30 cellular contexts compared by ENCODE assay signal in genomic region chr5:170200876-170201275, GRCh38. TPM values are rescaled to one million over a fixed set of nuclear protein-coding genes. Genes with fewer than 3 reads are reported as not detected.
"Had no signal": no experiment of that assay in that cellular context is flagged by ENCODE, and none has a peak within 500 bp of the region (broad histone marks: within the 10 kb centered on the region; RNA-seq: fewer than 3 reads in every experiment).

No MANE protein-coding gene starts in this region.

- DNase-seq: activated CD4-positive, alpha-beta T cell treated with anti-CD3 and anti-CD28 coated beads, Interleukin-2, amount 10 ng/mL, durations not matched to agents 7 days and 5 days; activated CD8-positive, alpha-beta memory T cell treated with anti-CD3 and anti-CD28 coated beads, Interleukin-2, amount 50 U/mL, for 4 hours; activated CD8-positive, alpha-beta T cell treated with anti-CD3 and anti-CD28 coated beads, Interleukin-2, amount 10 ng/mL, durations not matched to agents 7 days and 5 days; activated effector memory CD4-positive, alpha-beta T cell treated with Interleukin-2 at 50 U/mL for 16 hours; activated naive CD4-positive, alpha-beta T cell treated with anti-CD3 and anti-CD28 coated beads, Interleukin-2, amount 10 ng/mL, durations not matched to agents 7 days and 5 days; activated naive CD8-positive, alpha-beta T cell treated with anti-CD3 and anti-CD28 coated beads, Interleukin-2, amount 50 U/mL, for 24 hours; activated T-cell treated with anti-CD3 and anti-CD28 coated beads, Interleukin-2, amount 50 U/mL, for 4 hours; aorta; brain microvascular endothelial cell; heart left ventricle; left ventricle myocardium inferior; pancreas; right lobe of liver; small intestine; stimulated activated CD4-positive, alpha-beta T cell treated with anti-CD3 and anti-CD28 coated beads, Interleukin-15, amount 100 ng/mL, for 24 hours; stimulated activated CD4-positive, alpha-beta T cell treated with anti-CD3 and anti-CD28 coated beads, Interleukin-2, amount 100 ng/mL, for 48 hours; stomach; SW 1271; upper lobe of left lung had no signal

- H3K9me3 ChIP-seq: gastroesophageal sphincter, heart left ventricle, left ventricle myocardium inferior, neutrophil, pancreas, right lobe of liver, stomach, thoracic aorta, upper lobe of left lung had no signal

- H3K36me3 ChIP-seq: brain microvascular endothelial cell, gastroesophageal sphincter, heart left ventricle, left ventricle myocardium inferior, neutrophil, pancreas, right lobe of liver, stomach, thoracic aorta, upper lobe of left lung had no signal

- H3K4me1 ChIP-seq: gastroesophageal sphincter, heart left ventricle, left ventricle myocardium inferior, pancreas, right lobe of liver, stomach, upper lobe of left lung had no signal

- FAIRE-seq: endometrium, pancreas, small intestine had no signal

- H3K4me3 ChIP-seq: coronary artery, gastroesophageal sphincter, heart left ventricle, left ventricle myocardium inferior, pancreas, right lobe of liver, stomach, thoracic aorta, upper lobe of left lung had no signal

- ATAC-seq: activated CD8-positive, alpha-beta T cell treated with anti-CD3 and anti-CD28 coated beads, Interleukin-2, amount 10 ng/mL, durations not matched to agents 7 days and 5 days; activated naive CD8-positive, alpha-beta T cell treated with anti-CD3 and anti-CD28 coated beads, Interleukin-2, amount 50 U/mL, for 24 hours; activated T-cell treated with anti-CD3 and anti-CD28 coated beads, Interleukin-2, amount 50 U/mL, for 4 hours; esophagus mucosa; gastroesophageal sphincter; natural killer cell treated with Interleukin-12 subunit alpha and Interleukin-12 subunit beta and Interleukin-15 and Interleukin-18, amount 100 ng/mL, for 72 hours; pancreas; right lobe of liver had no signal

- H3K27ac ChIP-seq: brain microvascular endothelial cell, coronary artery, gastroesophageal sphincter, heart left ventricle, left ventricle myocardium inferior, neutrophil, pancreas, right lobe of liver, stomach, thoracic aorta, upper lobe of left lung had no signal

- H3K27me3 ChIP-seq: brain microvascular endothelial cell, gastroesophageal sphincter, right lobe of liver, stomach, upper lobe of left lung had no signal

RNA-seq across cellular contexts. Expression of gene C5orf58, which starts 31.9 kb away (rescaled TPM):
- total RNA-seq: activated CD4-positive, alpha-beta T cell treated with anti-CD3 and anti-CD28 coated beads, Interleukin-2, amount 10 ng/mL, durations not matched to agents 7 days and 5 days; activated CD8-positive, alpha-beta T cell treated with anti-CD3 and anti-CD28 coated beads, Interleukin-2, amount 10 ng/mL, durations not matched to agents 7 days and 5 days; activated T-cell treated with anti-CD3 and anti-CD28 coated beads, Interleukin-2, amount 50 U/mL, for 4 hours; aorta; esophagus mucosa; gastroesophageal sphincter; heart left ventricle; kidney epithelial cell; mesenteric fat pad; natural killer cell treated with Interleukin-12 subunit alpha and Interleukin-12 subunit beta and Interleukin-15 and Interleukin-18, amount 100 ng/mL, for 72 hours; pancreas; pulmonary artery endothelial cell; right lobe of liver; T-helper 2 cell treated with Interferon-gamma antibody and Interleukin-4, amounts not matched to agents 100 ng/mL and 5 ng/mL, for 36 hours; thoracic aorta; upper lobe of left lung had no signal
- polyA plus RNA-seq: aorta, heart left ventricle, small intestine had no signal
